Comparison of ENCODE assay signal across 10 cellular contexts in the genomic region with DNA sequence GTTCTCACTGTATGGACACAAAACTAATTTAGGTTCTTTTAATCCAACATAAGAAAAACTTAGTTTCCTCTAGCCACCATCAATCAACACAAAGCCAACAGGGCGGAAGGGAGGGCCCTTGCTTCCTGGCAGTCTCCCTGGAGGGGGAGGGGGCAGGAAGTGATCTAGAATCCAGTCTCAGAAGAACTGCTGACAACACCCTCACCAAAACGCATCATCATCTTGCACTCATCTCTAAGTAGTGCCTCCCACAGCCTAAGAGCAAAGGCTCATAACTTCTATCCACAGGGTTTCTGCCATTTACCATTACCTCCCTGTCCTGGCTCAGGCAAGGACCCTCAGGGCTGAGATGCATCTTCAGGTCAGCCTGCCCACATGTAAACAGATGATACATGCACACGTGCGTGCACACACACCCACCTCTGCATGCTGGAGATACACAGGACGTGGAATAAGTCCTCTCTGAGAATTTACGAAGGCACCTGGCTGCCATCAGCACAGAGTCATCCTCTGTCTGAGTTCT. TPM values are rescaled to one million over a fixed set of nuclear protein-coding genes. Genes with fewer than 3 reads are reported as not detected.
A peak's percentile ranks its signal among the peaks of the same experiment; 100 is the strongest.
DNase-seq lines count a peak whose midpoint lies in the region; ATAC-seq and TF ChIP-seq lines count a peak whose summit lies in the region.
"Had no signal": no experiment of that assay in that cellular context is flagged by ENCODE, and none has a peak within 500 bp of the region (broad histone marks: within the 10 kb centered on the region; RNA-seq: fewer than 3 reads in every experiment).

No MANE protein-coding gene starts in this region.

- peak overlapping the region; percentile 59 for H3K4me3 Mint-ChIP-seq in activated CD8-positive, alpha-beta memory T cell treated with anti-CD3 and anti-CD28 coated beads, Interleukin-2, amount 10 ng/mL, durations not matched to agents 7 days and 5 days
- H3K4me3 Mint-ChIP-seq in Caco-2 (ENCODE audit: unreplicated experiment): no peak overlapping the region

- in situ Hi-C loops in gastrocnemius medialis (cut with MboI; ENCODE audit: low sequenced_read_pairs in 4 of 4): no loop called here

- DNase-seq in NCI-H2029 (lab: John Stamatoyannopoulos, UW) (peak; percentile 76), foreskin keratinocyte (peak in 1 of 2 donors; percentile 50), Caco-2 (no peak), gastrocnemius medialis (no peak), NCI-H82 (lab: John Stamatoyannopoulos, UW) (no peak), GM19238 (ENCODE audit: insufficient read length, low spot score) (no peak)
- DNase-seq in activated CD8-positive, alpha-beta memory T cell treated with anti-CD3 and anti-CD28 coated beads, Interleukin-2, amount 10 ng/mL, durations not matched to agents 7 days and 5 days: peak; percentile 94
- DNase-seq in stimulated activated CD8-positive, alpha-beta memory T cell treated with anti-CD3 and anti-CD28 coated beads, Interleukin-15, amount 100 ng/mL, for 48 hours (ENCODE audit: low read depth in 2 of 2): peak; percentile 42 to 51

- TF ChIP-seq CTCF in foreskin keratinocyte (conservative IDR thresholded peaks at IDR 0.05): no peak
- TF ChIP-seq CTCF in Caco-2 (IDR thresholded peaks at IDR 0.05; ENCODE audit: insufficient read depth in 1 of 2, low read depth in 1 of 2, low read length in 1 of 2, severe bottlenecking in 1 of 2, unreplicated experiment in 1 of 2): no peak
- TF ChIP-seq CTCF in gastrocnemius medialis (IDR thresholded peaks at IDR 0.05 in 4 of 5, conservative IDR thresholded peaks at IDR 0.05 in 1 of 5): no peak

- H3K4me1 ChIP-seq in foreskin keratinocyte (peaks cover 39% of the 10 kb centered on the region), Caco-2 (peaks cover 31% of the 10 kb centered on the region), gastrocnemius medialis (peaks cover 31 to 40% of the 10 kb centered on the region in 2 donors)
- H3K4me1 ChIP-seq: uterus had no signal

- H3K9me3 ChIP-seq in Caco-2 (no peaks in the 10 kb centered on the region), gastrocnemius medialis (no peaks in the 10 kb centered on the region)
- H3K9me3 ChIP-seq: uterus had no signal

- TF ChIP-seq POLR2A in gastrocnemius medialis (IDR thresholded peaks at IDR 0.05): no peak

- no TSS peak for BruUV-seq in Caco-2 (replicated peaks; lab: Mats Ljungman, UMichigan)

- H3K36me3 Mint-ChIP-seq in activated CD8-positive, alpha-beta memory T cell treated with anti-CD3 and anti-CD28 coated beads, Interleukin-2, amount 10 ng/mL, durations not matched to agents 7 days and 5 days: peaks cover 1% of the 10 kb centered on the region
- H3K36me3 Mint-ChIP-seq in Caco-2 (ENCODE audit: insufficient read depth, unreplicated experiment): no peaks in the 10 kb centered on the region
- H3K36me3 Mint-ChIP-seq: IgD-negative memory B cell had no signal

- H3K36me3 ChIP-seq in Caco-2 (ENCODE audit: control insufficient read depth, insufficient read depth, low read length): no peaks in the 10 kb centered on the region
- H3K36me3 ChIP-seq in gastrocnemius medialis: no peaks in the 10 kb centered on the region
- H3K36me3 ChIP-seq: uterus had no signal

- H3K27me3 Mint-ChIP-seq in activated CD8-positive, alpha-beta memory T cell treated with anti-CD3 and anti-CD28 coated beads, Interleukin-2, amount 10 ng/mL, durations not matched to agents 7 days and 5 days: no peaks in the 10 kb centered on the region
- H3K27me3 Mint-ChIP-seq in Caco-2 (ENCODE audit: insufficient read depth, unreplicated experiment): no peaks in the 10 kb centered on the region

- POLR2A ChIA-PET in Caco-2 (lab: Charles Lee): no interaction called here

- ATAC-seq in activated CD8-positive, alpha-beta memory T cell treated with anti-CD3 and anti-CD28 coated beads, Interleukin-2, amount 10 ng/mL, durations not matched to agents 7 days and 5 days: peak; percentile 92
- peak; percentile 8 for ATAC-seq in foreskin keratinocyte
- no peak for ATAC-seq in gastrocnemius medialis

- peaks cover 80% of the 10 kb centered on the region for H3K4me1 Mint-ChIP-seq in activated CD8-positive, alpha-beta memory T cell treated with anti-CD3 and anti-CD28 coated beads, Interleukin-2, amount 10 ng/mL, durations not matched to agents 7 days and 5 days
- H3K4me1 Mint-ChIP-seq in Caco-2 (ENCODE audit: low read depth, unreplicated experiment): peaks cover 23% of the 10 kb centered on the region

- H3K9me3 Mint-ChIP-seq in activated CD8-positive, alpha-beta memory T cell treated with anti-CD3 and anti-CD28 coated beads, Interleukin-2, amount 10 ng/mL, durations not matched to agents 7 days and 5 days (ENCODE audit: low read depth): no peaks in the 10 kb centered on the region
- H3K9me3 Mint-ChIP-seq in Caco-2 (ENCODE audit: unreplicated experiment): no peaks in the 10 kb centered on the region
- H3K9me3 Mint-ChIP-seq: IgD-negative memory B cell had no signal

- H3K27me3 ChIP-seq in foreskin keratinocyte: no peaks in the 10 kb centered on the region
- no peaks in the 10 kb centered on the region for H3K27me3 ChIP-seq in Caco-2 (replicated peaks; ENCODE audit: control insufficient read depth, insufficient read depth, low read length)
- no peaks in the 10 kb centered on the region for H3K27me3 ChIP-seq in gastrocnemius medialis
- H3K27me3 ChIP-seq: uterus had no signal

- peak overlapping the region; percentile 96 for H3K27ac Mint-ChIP-seq in activated CD8-positive, alpha-beta memory T cell treated with anti-CD3 and anti-CD28 coated beads, Interleukin-2, amount 10 ng/mL, durations not matched to agents 7 days and 5 days
- no peak overlapping the region for H3K27ac Mint-ChIP-seq in Caco-2 (ENCODE audit: unreplicated experiment)
- H3K27ac Mint-ChIP-seq: IgD-negative memory B cell had no signal

- intact Hi-C loops in Caco-2 (cut with micrococcal nuclease; ENCODE audit: unreplicated experiment) (no loop called here), gastrocnemius medialis (cut with DNase I; ENCODE audit: low total_unique reads) (no loop called here)

- H3K27ac ChIP-seq in foreskin keratinocyte (no peak overlapping the region), gastrocnemius medialis (no peak overlapping the region)
- H3K27ac ChIP-seq: uterus had no signal

- no peak overlapping the region for H3K4me3 ChIP-seq in Caco-2 (ENCODE audit: low read depth, low read length)
- no peak overlapping the region for H3K4me3 ChIP-seq in gastrocnemius medialis
- H3K4me3 ChIP-seq: uterus had no signal

- CTCF ChIA-PET in activated CD8-positive, alpha-beta memory T cell treated with anti-CD3 and anti-CD28 coated beads, Interleukin-2, amount 10 ng/mL, durations not matched to agents 7 days and 5 days (lab: Charles Lee): interaction anchor here (1.6 to 1.8 kb wide), 3 partner anchors 11 to 41 kb away, joined by 4 to 5 read pairs (median 4); partner anchors contain the start of gene HIVEP3
- CTCF ChIA-PET in Caco-2 (lab: Charles Lee): no interaction called here

RNA-seq across cellular contexts. Expression of gene HIVEP3, which starts 20.5 kb away (rescaled TPM):
- total RNA-seq in activated CD8-positive, alpha-beta memory T cell treated with anti-CD3 and anti-CD28 coated beads, Interleukin-2, amount 10 ng/mL, durations not matched to agents 7 days and 5 days: 10 to 100 TPM; 15.1 to 18.1 TPM
- total RNA-seq in foreskin keratinocyte (0.71 and 0.78 TPM in 2 replicates), Caco-2 (2022) (0.25 and 0.37 TPM in 2 replicates), gastrocnemius medialis (1 to 10 TPM in 2 of 4 donors, under 1 TPM in 2; 0.80 to 1.8 (median 1.3) TPM)
- polyA plus RNA-seq in foreskin keratinocyte: 0.90 and 0.93 TPM in 2 replicates

Comparison
In these comparisons a context has a peak if more than half of its experiments do, and no peak if none do; other contexts are left out.
1. DNase-seq: peak in NCI-H2029 (single experiment), activated CD8-positive, alpha-beta memory T cell treated with anti-CD3 and anti-CD28 coated beads, Interleukin-2, amount 10 ng/mL, durations not matched to agents 7 days and 5 days (single experiment) and stimulated activated CD8-positive, alpha-beta memory T cell treated with anti-CD3 and anti-CD28 coated beads, Interleukin-15, amount 100 ng/mL, for 48 hours (2 of 2); none in Caco-2 (0 of 2), gastrocnemius medialis (0 of 2), NCI-H82 (single experiment) and GM19238 (single experiment).
2. ATAC-seq: peak in activated CD8-positive, alpha-beta memory T cell treated with anti-CD3 and anti-CD28 coated beads, Interleukin-2, amount 10 ng/mL, durations not matched to agents 7 days and 5 days (single experiment) and foreskin keratinocyte (single experiment); none in gastrocnemius medialis (0 of 2).